In the genomic region with DNA sequence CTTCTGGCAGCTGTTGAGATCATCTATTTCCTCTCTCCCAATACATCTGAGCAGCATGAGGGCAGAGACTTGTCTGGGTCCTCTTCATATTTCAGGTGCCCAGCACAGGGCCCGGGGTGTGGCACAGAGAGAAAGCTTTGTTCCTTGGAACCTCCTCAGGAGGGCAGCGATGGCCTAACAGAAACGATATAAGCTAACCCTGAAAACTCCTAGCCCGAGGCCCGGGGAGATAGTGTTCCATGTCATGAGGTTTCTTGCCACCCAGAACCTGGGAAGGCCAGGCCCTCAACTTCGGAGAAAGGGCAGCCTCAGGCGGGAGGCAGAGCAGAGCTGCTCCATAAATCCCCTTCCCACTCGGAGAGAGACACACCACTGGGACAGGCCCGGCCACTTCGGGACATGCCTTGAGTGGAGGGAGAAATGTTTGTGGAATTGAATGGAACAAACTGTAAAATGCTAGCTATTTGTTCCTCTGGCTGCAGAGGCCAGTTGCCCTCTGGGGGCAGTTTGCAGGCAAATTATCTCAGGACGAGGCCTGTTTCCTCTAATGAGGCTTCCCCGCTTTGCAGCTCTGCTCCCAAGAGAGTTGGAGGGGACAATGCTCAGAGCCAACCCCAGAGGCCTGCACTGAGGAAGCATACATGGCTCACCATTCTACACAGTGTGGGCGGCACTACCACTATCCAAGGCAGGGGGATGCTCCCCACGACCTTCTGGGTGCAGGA, we compare ENCODE assay signal across 8 cellular contexts. TPM values are rescaled to one million over a fixed set of nuclear protein-coding genes. Genes with fewer than 3 reads are reported as not detected.
DNase-seq lines count a peak whose midpoint lies in the region; ATAC-seq, FAIRE-seq and TF ChIP-seq lines count a peak whose summit lies in the region.

No MANE protein-coding gene starts in this region.

- H4K20me1 ChIP-seq in HepG2 (ENCODE audit: insufficient read depth, low read length) = peaks cover 72% of the 10 kb centered on the region

- no peak for FAIRE-seq in HepG2 (lab: Jason Lieb, UNC)

- in situ Hi-C loops in HepG2 (cut with HindIII; ENCODE audit: extremely low pct_ligation_motif_present, low pct_unique_long_range_greater_than_20kb) = no loop called here

- H3K36me3 ChIP-seq in BE2C (peaks cover 10% of the 10 kb centered on the region; the same call in 1 of the 2 replicates), HepG2 (replicated peaks in 1 of 2; ENCODE audit: control insufficient read depth in 1 of 2, insufficient read depth in 2 of 2, low read length in 2 of 2) (peaks cover 2 to 10% of the 10 kb centered on the region in 2 experiments; a peak in 3 of 5 replicates), vagina (no peaks in the 10 kb centered on the region)

- H3K9me3 Mint-ChIP-seq in activated naive CD4-positive, alpha-beta T cell treated with anti-CD3 and anti-CD28 coated beads, Interleukin-2, amount 50 U/mL, for 72 hours = no peaks in the 10 kb centered on the region

- H3K9me3 ChIP-seq in BE2C (no peaks in the 10 kb centered on the region), HepG2 (ENCODE audit: low read length) (no peaks in the 10 kb centered on the region), vagina (no peaks in the 10 kb centered on the region)

- CTCF ChIA-PET in HepG2 (lab: Yijun Ruan, JAX; ENCODE audit: low intra/inter-chr PET ratio, low total read pairs) = no interaction called here

- peak; percentile 94 for DNase-seq in BE2C
- DNase-seq in activated naive CD4-positive, alpha-beta T cell treated with anti-CD3 and anti-CD28 coated beads, Interleukin-2, amount 50 U/mL, for 72 hours (ENCODE audit: low spot score in 2 of 2) = no peak
- no peak for DNase-seq in HepG2 (ENCODE audit: low spot score)
- no peak for DNase-seq in vagina (ENCODE audit: extremely low spot score in 2 of 2)
- DNase-seq in GM20000 (ENCODE audit: low spot score) = no peak
- DNase-seq in GM19240 (ENCODE audit: insufficient read length, low spot score) = no peak

- H3K9ac ChIP-seq in HepG2 (ENCODE audit: insufficient read depth, low read depth, low read length) = no peak overlapping the region

- H3K27me3 ChIP-seq in BE2C (no peaks in the 10 kb centered on the region), HepG2 (ENCODE audit: control insufficient read depth in 1 of 2, insufficient read depth in 2 of 2, low read length in 2 of 2) (no peaks in the 10 kb centered on the region), vagina (no peaks in the 10 kb centered on the region)

- POLR2A ChIA-PET in HepG2 (lab: Yijun Ruan, JAX) = interaction anchor here (0.9 to 2.6 kb wide), 4 partner anchors 9 to 26 kb away, joined by 3 to 20 read pairs (median 3); a partner anchor contains a TSS

- TF ChIP-seq POLR2A in HepG2 (IDR thresholded peaks at IDR 0.05; ENCODE audit: insufficient read depth in 1 of 2, low read depth in 2 of 2, low read length in 2 of 2) = no peak
- no peak for TF ChIP-seq POLR2A in vagina (IDR thresholded peaks at IDR 0.05)

- peak; percentile 36 for ATAC-seq in HG02885 (IDR thresholded peaks at IDR 0.05; ENCODE audit: poor library complexity, unreplicated experiment)
- ATAC-seq in activated naive CD4-positive, alpha-beta T cell treated with anti-CD3 and anti-CD28 coated beads, Interleukin-2, amount 50 U/mL, for 72 hours = no peak
- ATAC-seq in HepG2 = no peak
- ATAC-seq in HG03196 (IDR thresholded peaks at IDR 0.05; ENCODE audit: unreplicated experiment) = no peak

- no peak for TF ChIP-seq EP300 in HepG2 (IDR thresholded peaks at IDR 0.05; ENCODE audit: low read depth in 2 of 2, low read length in 2 of 2)
- no peak for TF ChIP-seq EP300 in HepG2 (CRISPR knock-in tag; IDR thresholded peaks at IDR 0.05; ENCODE audit: borderline replicate concordance)

- no peak for TF ChIP-seq RAD21 in HepG2 (CRISPR knock-in tag; IDR thresholded peaks at IDR 0.05)

- intact Hi-C loops in HepG2 (cut with micrococcal nuclease; ENCODE audit: unreplicated experiment) = loop anchor here (5.0 kb wide), 1 partner anchor 42 kb away; no protein-coding TSS in a partner anchor
- intact Hi-C loops in vagina (cut with DNase I) = no loop called here

- no peak overlapping the region for H2AFZ ChIP-seq in HepG2 (ENCODE audit: low read length)

- H3K27ac ChIP-seq in HepG2 (ENCODE audit: extremely low read length, insufficient read depth, low read length) = no peak overlapping the region
- H3K27ac ChIP-seq in vagina = peak overlapping the region; percentile 81

- TF ChIP-seq CTCF in BE2C (IDR thresholded peaks at IDR 0.05; ENCODE audit: low read depth, low read length) (peak; percentile 43), HepG2 (CRISPR knock-in tag; IDR thresholded peaks at IDR 0.05) (no peak), vagina (IDR thresholded peaks at IDR 0.05) (no peak), GM20000 (IDR thresholded peaks at IDR 0.05; ENCODE audit: extremely low read depth, missing control alignments) (no peak)

- 88% methylated on average over 8 of the region's 14 CpGs for WGBS in HepG2 (ENCODE audit: low lambda C conversion rate)

- H3K4me3 ChIP-seq in BE2C (ENCODE audit: low read depth, low read length) = peak overlapping the region; percentile 40
- no peak overlapping the region for H3K4me3 ChIP-seq in HepG2 (replicated peaks in 1 of 3; ENCODE audit: insufficient read depth in 1 of 3, low read depth in 2 of 3, low read length in 3 of 3)
- H3K4me3 ChIP-seq in vagina = no peak overlapping the region

- peak overlapping the region; percentile 78 to 94 for H3K27ac Mint-ChIP-seq in activated naive CD4-positive, alpha-beta T cell treated with anti-CD3 and anti-CD28 coated beads, Interleukin-2, amount 50 U/mL, for 72 hours

- H3K79me2 ChIP-seq in HepG2 (ENCODE audit: insufficient read depth, low read length) = peaks cover 71% of the 10 kb centered on the region

- peaks cover 74% of the 10 kb centered on the region for H3K4me1 ChIP-seq in BE2C
- peaks cover 76% of the 10 kb centered on the region for H3K4me1 ChIP-seq in HepG2 (ENCODE audit: insufficient read depth, low read length)
- H3K4me1 ChIP-seq in vagina = peaks cover 97% of the 10 kb centered on the region

- BruUV-seq in HepG2 (replicated peaks; lab: Mats Ljungman, UMichigan) = no TSS peak

- peaks cover 0 to 8% of the 10 kb centered on the region in 2 donors for H3K36me3 Mint-ChIP-seq in activated naive CD4-positive, alpha-beta T cell treated with anti-CD3 and anti-CD28 coated beads, Interleukin-2, amount 50 U/mL, for 72 hours

- H3K4me2 ChIP-seq in HepG2 (ENCODE audit: low read depth, low read length) = peak overlapping the region; percentile 33; the same call in 1 of the 2 replicates

RNA-seq across cellular contexts. Expression of a gene that starts 11.6 kb away (rescaled TPM):
- polyA plus RNA-seq in BE2C (2012; ENCODE audit: insufficient read depth, insufficient read length, low read depth) = 102 TPM
- 10 to 100 TPM; 11.5 to 28.9 TPM for total RNA-seq in activated naive CD4-positive, alpha-beta T cell treated with anti-CD3 and anti-CD28 coated beads, Interleukin-2, amount 50 U/mL, for 72 hours
- 22.5 and 25.2 TPM in 2 replicates for total RNA-seq in HepG2 (2016; rRNA removed; fragmentation: Illumina TruSeq; extraction: Trizol)
- 15.2 and 19.6 TPM in 2 replicates for total RNA-seq in HepG2 (2016; cell fraction: cytosol; rRNA removed; fragmentation: Illumina TruSeq; extraction: Trizol; ENCODE audit: low read depth)
- total RNA-seq in HepG2 (2016; cell fraction: insoluble cytoplasmic fraction; rRNA removed; fragmentation: Illumina TruSeq; extraction: Trizol) = 21.7 and 25.0 TPM in 2 replicates
- 20.4 and 20.9 TPM in 2 replicates for total RNA-seq in HepG2 (2016; cell fraction: membrane; rRNA removed; fragmentation: Illumina TruSeq; extraction: Trizol)
- 15.7 and 24.9 TPM in 2 replicates for total RNA-seq in HepG2 (2016; cell fraction: nucleus; rRNA removed; fragmentation: Illumina TruSeq; extraction: Trizol)
- 35.7 and 35.9 TPM in 2 replicates for polyA plus RNA-seq in HepG2 (2011; rRNA removed)
- polyA plus RNA-seq in HepG2 (2011; cell fraction: cytosol; rRNA removed) = 33.5 and 41.0 TPM in 2 replicates
- 50.3 and 56.4 TPM in 2 replicates for polyA plus RNA-seq in HepG2 (2011; cell fraction: nucleus; rRNA removed)
- polyA plus RNA-seq in HepG2 (2012) = 25.7 and 29.8 TPM in 2 replicates
- 19.3 and 20.1 TPM in 2 replicates for polyA plus RNA-seq in HepG2 (2016; cell fraction: cytosol; fragmentation: Illumina TruSeq; extraction: Trizol; ENCODE audit: low read depth)
- polyA plus RNA-seq in HepG2 (2016; cell fraction: insoluble cytoplasmic fraction; fragmentation: Illumina TruSeq; extraction: Trizol; ENCODE audit: low read depth) = 33.2 and 40.0 TPM in 2 replicates
- 23.0 and 27.7 TPM in 2 replicates for polyA plus RNA-seq in HepG2 (2016; cell fraction: membrane; fragmentation: Illumina TruSeq; extraction: Trizol; ENCODE audit: low read depth)
- 26.7 and 32.1 TPM in 2 replicates for polyA plus RNA-seq in HepG2 (2016; cell fraction: nucleus; fragmentation: Illumina TruSeq; extraction: Trizol; ENCODE audit: insufficient read depth, low read depth)
- polyA minus RNA-seq in HepG2 (2011; rRNA and poly(A)+ RNA removed; ENCODE audit: low replicate concordance) = 48.7 and 175 TPM in 2 replicates
- polyA minus RNA-seq in HepG2 (2011; cell fraction: cytosol; rRNA and poly(A)+ RNA removed) = 37.4 and 40.0 TPM in 2 replicates
- polyA minus RNA-seq in HepG2 (2011; cell fraction: nucleus; rRNA and poly(A)+ RNA removed) = 68.6 and 72.2 TPM in 2 replicates
- total RNA-seq in vagina = 33.1 TPM

RNA-seq across cellular contexts. Expression of a gene that starts 59.5 kb away (rescaled TPM):
- polyA plus RNA-seq in BE2C (2012; ENCODE audit: insufficient read depth, insufficient read length, low read depth) = 2,133 TPM
- total RNA-seq in activated naive CD4-positive, alpha-beta T cell treated with anti-CD3 and anti-CD28 coated beads, Interleukin-2, amount 50 U/mL, for 72 hours = 1,000 to 10,000 TPM; 4,688 to 5,066 TPM
- total RNA-seq in HepG2 (2016; rRNA removed; fragmentation: Illumina TruSeq; extraction: Trizol) = 2,143 and 2,814 TPM in 2 replicates
- total RNA-seq in HepG2 (2016; cell fraction: cytosol; rRNA removed; fragmentation: Illumina TruSeq; extraction: Trizol; ENCODE audit: low read depth) = 3,026 and 3,837 TPM in 2 replicates
- total RNA-seq in HepG2 (2016; cell fraction: insoluble cytoplasmic fraction; rRNA removed; fragmentation: Illumina TruSeq; extraction: Trizol) = 2,366 and 2,701 TPM in 2 replicates
- 5,197 and 5,735 TPM in 2 replicates for total RNA-seq in HepG2 (2016; cell fraction: membrane; rRNA removed; fragmentation: Illumina TruSeq; extraction: Trizol)
- 799 and 826 TPM in 2 replicates for total RNA-seq in HepG2 (2016; cell fraction: nucleus; rRNA removed; fragmentation: Illumina TruSeq; extraction: Trizol)
- polyA plus RNA-seq in HepG2 (2011; rRNA removed) = 3,295 and 3,616 TPM in 2 replicates
- polyA plus RNA-seq in HepG2 (2011; cell fraction: cytosol; rRNA removed) = 3,790 and 3,975 TPM in 2 replicates
- 1,120 and 1,329 TPM in 2 replicates for polyA plus RNA-seq in HepG2 (2011; cell fraction: nucleus; rRNA removed)
- polyA plus RNA-seq in HepG2 (2012) = 4,677 and 5,383 TPM in 2 replicates
- 4,653 and 5,328 TPM in 2 replicates for polyA plus RNA-seq in HepG2 (2016; cell fraction: cytosol; fragmentation: Illumina TruSeq; extraction: Trizol; ENCODE audit: low read depth)
- 3,740 and 3,849 TPM in 2 replicates for polyA plus RNA-seq in HepG2 (2016; cell fraction: insoluble cytoplasmic fraction; fragmentation: Illumina TruSeq; extraction: Trizol; ENCODE audit: low read depth)
- 7,247 and 7,550 TPM in 2 replicates for polyA plus RNA-seq in HepG2 (2016; cell fraction: membrane; fragmentation: Illumina TruSeq; extraction: Trizol; ENCODE audit: low read depth)
- 2,020 and 2,028 TPM in 2 replicates for polyA plus RNA-seq in HepG2 (2016; cell fraction: nucleus; fragmentation: Illumina TruSeq; extraction: Trizol; ENCODE audit: insufficient read depth, low read depth)
- polyA minus RNA-seq in HepG2 (2011; rRNA and poly(A)+ RNA removed; ENCODE audit: low replicate concordance) = 1,170 and 2,337 TPM in 2 replicates
- 547 and 597 TPM in 2 replicates for polyA minus RNA-seq in HepG2 (2011; cell fraction: cytosol; rRNA and poly(A)+ RNA removed)
- polyA minus RNA-seq in HepG2 (2011; cell fraction: nucleus; rRNA and poly(A)+ RNA removed) = 281 and 352 TPM in 2 replicates
- total RNA-seq in vagina = 1,625 TPM
